8 cellular contexts compared by ENCODE assay signal in the genomic region with DNA sequence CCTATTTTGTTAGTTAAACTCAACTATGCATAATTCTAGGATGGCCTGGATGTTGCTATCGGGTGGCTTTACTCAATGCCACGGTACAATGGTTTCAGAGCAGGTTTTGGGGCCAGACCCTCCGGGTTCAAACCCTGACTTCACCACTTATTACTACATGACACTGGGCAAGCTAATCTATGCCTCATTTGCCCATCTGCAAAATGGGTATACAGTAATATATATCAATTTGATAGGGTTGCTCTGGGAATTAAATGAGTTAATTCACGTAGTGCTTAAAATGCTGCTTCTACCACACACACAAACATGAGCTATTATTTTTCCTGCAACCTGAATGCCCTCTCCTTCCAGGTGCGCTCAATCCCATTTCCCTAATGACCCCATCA. TPM values are rescaled to one million over a fixed set of nuclear protein-coding genes. Genes with fewer than 3 reads are reported as not detected.
A peak's percentile ranks its signal among the peaks of the same experiment; 100 is the strongest.
DNase-seq lines count a peak whose midpoint lies in the region; ATAC-seq and TF ChIP-seq lines count a peak whose summit lies in the region.

No MANE protein-coding gene starts in this region.

- H3K4me1 ChIP-seq in spleen = peaks cover 0 to 55% (median 35%) of the 10 kb centered on the region in 6 donors

- no peak for TF ChIP-seq POLR2A in spleen (IDR thresholded peaks at IDR 0.05)

- WGBS in spleen, 5 donors = 61 to 76% (median 70%) methylated on average over 5 of the region's 5 CpGs

- H3K27ac ChIP-seq in HL-60 (replicated peaks) (peak overlapping the region; percentile 90), spleen (peak overlapping the region in 6 of 8 donors; percentile 90 to 94 (median 93))

- H3K27me3 ChIP-seq in HL-60 (ENCODE audit: insufficient read depth, poor library complexity, severe bottlenecking) = no peaks in the 10 kb centered on the region
- H3K27me3 ChIP-seq in spleen (replicated peaks in 1 of 7) = no peaks in the 10 kb centered on the region

- TF ChIP-seq CTCF in HL-60 (IDR thresholded peaks at IDR 0.05; ENCODE audit: insufficient read depth, low read length) = no peak
- TF ChIP-seq CTCF in spleen (IDR thresholded peaks at IDR 0.05 in 8 of 11, conservative IDR thresholded peaks at IDR 0.05 in 3 of 11) = no peak

- peak overlapping the region; percentile 95 for H3K27ac Mint-ChIP-seq in activated T-helper 1 cell treated with anti-CD3 and anti-CD28 coated beads, Interleukin-12 subunit alpha, Interleukin-12 subunit beta, Interleukin-2, Interleukin-4 antibody, amounts not matched to agents 30 ng/mL and 10 ng/mL and 1 ng/mL, durations not matched to agents 14 hours and 24 hours and 36 hours

- H3K9me3 ChIP-seq in spleen = no peaks in the 10 kb centered on the region

- ATAC-seq in HG02798 (IDR thresholded peaks at IDR 0.05; ENCODE audit: poor library complexity, unreplicated experiment) = no peak
- ATAC-seq in GM21717 (IDR thresholded peaks at IDR 0.05; ENCODE audit: unreplicated experiment) = no peak

- peaks cover 7% of the 10 kb centered on the region for H3K36me3 Mint-ChIP-seq in activated T-helper 1 cell treated with anti-CD3 and anti-CD28 coated beads, Interleukin-12 subunit alpha, Interleukin-12 subunit beta, Interleukin-2, Interleukin-4 antibody, amounts not matched to agents 30 ng/mL and 10 ng/mL and 1 ng/mL, durations not matched to agents 14 hours and 24 hours and 36 hours (ENCODE audit: low read depth)

- H3K4me1 Mint-ChIP-seq in activated T-helper 1 cell treated with anti-CD3 and anti-CD28 coated beads, Interleukin-12 subunit alpha, Interleukin-12 subunit beta, Interleukin-2, Interleukin-4 antibody, amounts not matched to agents 30 ng/mL and 10 ng/mL and 1 ng/mL, durations not matched to agents 14 hours and 24 hours and 36 hours (ENCODE audit: low read depth) = peaks cover 36% of the 10 kb centered on the region

- H3K9me3 Mint-ChIP-seq in activated T-helper 1 cell treated with anti-CD3 and anti-CD28 coated beads, Interleukin-12 subunit alpha, Interleukin-12 subunit beta, Interleukin-2, Interleukin-4 antibody, amounts not matched to agents 30 ng/mL and 10 ng/mL and 1 ng/mL, durations not matched to agents 14 hours and 24 hours and 36 hours = no peaks in the 10 kb centered on the region

- H3K27me3 Mint-ChIP-seq in activated T-helper 1 cell treated with anti-CD3 and anti-CD28 coated beads, Interleukin-12 subunit alpha, Interleukin-12 subunit beta, Interleukin-2, Interleukin-4 antibody, amounts not matched to agents 30 ng/mL and 10 ng/mL and 1 ng/mL, durations not matched to agents 14 hours and 24 hours and 36 hours (ENCODE audit: insufficient read depth) = peaks cover 2% of the 10 kb centered on the region

- peak overlapping the region; percentile 93 for H3K4me3 Mint-ChIP-seq in activated T-helper 1 cell treated with anti-CD3 and anti-CD28 coated beads, Interleukin-12 subunit alpha, Interleukin-12 subunit beta, Interleukin-2, Interleukin-4 antibody, amounts not matched to agents 30 ng/mL and 10 ng/mL and 1 ng/mL, durations not matched to agents 14 hours and 24 hours and 36 hours

- peaks cover 0 to 4% (median 1%) of the 10 kb centered on the region in 6 donors for H3K36me3 ChIP-seq in spleen

- intact Hi-C loops in activated T-helper 1 cell treated with anti-CD3 and anti-CD28 coated beads, Interleukin-12 subunit alpha, Interleukin-12 subunit beta, Interleukin-2, Interleukin-4 antibody, amounts not matched to agents 30 ng/mL and 10 ng/mL and 1 ng/mL, durations not matched to agents 14 hours and 24 hours and 36 hours (cut with micrococcal nuclease) = loop anchor here (2.0 to 10.0 kb wide), 4 partner anchors 129 to 1243 kb away; no protein-coding TSS in a partner anchor
- intact Hi-C loops in spleen (cut with DNase I; ENCODE audit: low total_unique reads) = no loop called here

- DNase-seq in HL-60 (ENCODE audit: low read depth in 1 of 2, low spot score in 1 of 2) (no peak), spleen (no peak), glomerular visceral epithelial cell (ENCODE audit: extremely low spot score) (no peak), GOT3 (lab: John Stamatoyannopoulos, UW) (no peak)
- no peak for DNase-seq in activated T-helper 1 cell treated with anti-CD3 and anti-CD28 coated beads, Interleukin-12 subunit alpha, Interleukin-12 subunit beta, Interleukin-2, Interleukin-4 antibody, amounts not matched to agents 30 ng/mL and 10 ng/mL and 1 ng/mL, durations not matched to agents 14 hours and 24 hours and 36 hours (ENCODE audit: low spot score)

- peak overlapping the region; percentile 92 for H3K4me3 ChIP-seq in HL-60 (replicated peaks; ENCODE audit: insufficient read depth, low read length)
- peak overlapping the region; percentile 79 for H3K4me3 ChIP-seq in iPS-11a (ENCODE audit: low read depth, low read length)
- peak overlapping the region; percentile 72 to 92 (median 82) for H3K4me3 ChIP-seq in spleen

RNA-seq across cellular contexts. Expression of gene ESD, which starts 0.8 kb away (rescaled TPM):
- total RNA-seq in activated T-helper 1 cell treated with anti-CD3 and anti-CD28 coated beads, Interleukin-12 subunit alpha, Interleukin-12 subunit beta, Interleukin-2, Interleukin-4 antibody, amounts not matched to agents 30 ng/mL and 10 ng/mL and 1 ng/mL, durations not matched to agents 14 hours and 24 hours and 36 hours = 96.8 and 102 TPM in 2 replicates
- 10 to 100 TPM; 52.3 to 85.5 (median 61.5) TPM for total RNA-seq in spleen
- polyA plus RNA-seq in spleen = 10 to 100 TPM; 64.7 to 78.0 (median 65.0) TPM
